ENCODE assay signal across 37 cellular contexts in the genomic region with DNA sequence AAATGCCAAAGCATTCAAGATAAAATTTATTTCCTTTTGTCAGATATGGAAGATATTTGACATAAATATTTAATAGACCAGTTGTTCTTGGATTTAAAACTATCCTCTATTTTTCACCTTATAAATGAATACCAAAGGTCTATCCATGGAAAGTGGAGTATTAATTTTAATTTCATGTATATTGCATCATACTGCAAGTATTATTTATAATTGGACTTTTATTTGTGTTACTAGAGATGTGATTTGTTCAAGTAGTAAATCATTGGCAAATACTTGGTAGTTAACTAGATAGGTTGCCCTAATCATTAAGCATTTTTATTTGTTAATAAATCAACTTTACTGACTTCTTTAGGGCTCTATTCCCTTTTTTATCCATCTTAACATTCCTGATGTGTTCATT.
DNase-seq lines count a peak whose midpoint lies in the region; ATAC-seq, FAIRE-seq and TF ChIP-seq lines count a peak whose summit lies in the region.
"Had no signal": no experiment of that assay in that cellular context is flagged by ENCODE, and none has a peak within 500 bp of the region (broad histone marks: within the 10 kb centered on the region; RNA-seq: fewer than 3 reads in every experiment).

No MANE protein-coding gene starts in this region.

- no peak for TF ChIP-seq POLR2A in IMR-90 (IDR thresholded peaks at IDR 0.05; ENCODE audit: low read depth, low read length)
- no peak for TF ChIP-seq POLR2A in H1 (IDR thresholded peaks at IDR 0.05; ENCODE audit: control extremely low read depth in 1 of 2, low read depth in 2 of 2, low read length in 2 of 2)

- no peaks in the 10 kb centered on the region for H3K23me2 ChIP-seq in H1 (ENCODE audit: low read depth, low read length)

- peaks cover 5% of the 10 kb centered on the region; the same call in 2 of the 3 replicates for H3K36me3 Mint-ChIP-seq in GM23338 (ENCODE audit: low read depth)
- H3K36me3 Mint-ChIP-seq in activated CD4-positive, alpha-beta T cell treated with anti-CD3 and anti-CD28 coated beads, Interleukin-2, amount 10 ng/mL, durations not matched to agents 24 days and 14 days (ENCODE audit: low read depth), result no peaks in the 10 kb centered on the region
- H3K36me3 Mint-ChIP-seq: CD14-positive monocyte; CD4-positive, alpha-beta memory T cell; CD4-positive, CD25-positive, alpha-beta regulatory T cell; CD8-positive, alpha-beta memory T cell; CD8-positive, alpha-beta T cell had no signal

- dilution Hi-C loops in IMR-90 (cut with HindIII; ENCODE audit: low sequenced_read_pairs, unreplicated experiment), result no loop called here

- H4K8ac ChIP-seq in IMR-90 (ENCODE audit: low read depth in 2 of 2, low read length in 2 of 2) (no peak overlapping the region), H1 (ENCODE audit: extremely low read depth, insufficient read depth, low read length) (no peak overlapping the region)

- H2BK20ac ChIP-seq in IMR-90 (ENCODE audit: low read depth, low read length) (no peak overlapping the region), H1 (ENCODE audit: low read length) (no peak overlapping the region)

- H3K4me2 ChIP-seq in GM23338, result no peak overlapping the region
- H3K4me2 ChIP-seq in IMR-90 (ENCODE audit: low read depth, low read length), result no peak overlapping the region
- H3K4me2 ChIP-seq in H1 (ENCODE audit: insufficient read depth in 1 of 2, low read depth in 2 of 2, low read length in 2 of 2), result no peak overlapping the region
- H3K4me2 ChIP-seq: A549; BLaER1; BLaER1 treated with 17β-estradiol and CSF1 and Interleukin-3, amounts not matched to agents 10 nM and 100 nM had no signal

- BruUV-seq in IMR-90 (replicated peaks; lab: Mats Ljungman, UMichigan), result no TSS peak

- no peak overlapping the region for H3K56ac ChIP-seq in IMR-90 (ENCODE audit: extremely low read depth, insufficient read depth, low read length)
- H3K56ac ChIP-seq in H1 (replicated peaks; ENCODE audit: insufficient read length, low read depth, low read length), result no peak overlapping the region

- H2BK120ac ChIP-seq in IMR-90 (ENCODE audit: low read depth, low read length) (no peak overlapping the region), H1 (replicated peaks; ENCODE audit: low read depth, low read length) (no peak overlapping the region)

- TF ChIP-seq EP300 in H1 (IDR thresholded peaks at IDR 0.05; ENCODE audit: borderline replicate concordance in 1 of 2, low read depth in 2 of 2, low read length in 2 of 2), result no peak

- FAIRE-seq in H1 (lab: Jason Lieb, UNC), result no peak
- peak; percentile 91 for FAIRE-seq in endometrium (lab: Jason Lieb, UNC)
- FAIRE-seq: A204.1, A549, D721Med had no signal

- H2AK5ac ChIP-seq in IMR-90 (ENCODE audit: low read depth, low read length) (no peak overlapping the region), H1 (ENCODE audit: low read depth, low read length) (no peak overlapping the region)

- H3K9ac ChIP-seq in IMR-90 (ENCODE audit: low read depth, low read length) (no peak overlapping the region), H1 (replicated peaks in 1 of 4; ENCODE audit: extremely low read depth in 1 of 4, low read depth in 3 of 4, low read length in 3 of 4) (no peak overlapping the region)
- H3K9ac ChIP-seq: BLaER1; BLaER1 treated with 17β-estradiol and CSF1 and Interleukin-3, amounts not matched to agents 10 nM and 100 nM had no signal

- H3K79me1 ChIP-seq in IMR-90 (ENCODE audit: low read depth in 1 of 2, low read length in 2 of 2) (no peaks in the 10 kb centered on the region), H1 (ENCODE audit: low read depth, low read length) (no peaks in the 10 kb centered on the region)

- no peak overlapping the region for H2AK9ac ChIP-seq in IMR-90 (replicated peaks; ENCODE audit: low read depth, low read length, poor library complexity)

- H2BK15ac ChIP-seq in IMR-90 (ENCODE audit: low read depth, low read length), result no peak overlapping the region
- H2BK15ac ChIP-seq in H1 (ENCODE audit: low read length), result no peak overlapping the region

- no peak overlapping the region for H3K4me3 Mint-ChIP-seq in GM23338
- H3K4me3 Mint-ChIP-seq in activated CD4-positive, alpha-beta T cell treated with anti-CD3 and anti-CD28 coated beads, Interleukin-2, amount 10 ng/mL, durations not matched to agents 24 days and 14 days, result no peak overlapping the region
- H3K4me3 Mint-ChIP-seq: B cell; CD14-positive monocyte; CD4-positive, alpha-beta memory T cell; CD4-positive, alpha-beta T cell; CD4-positive, CD25-positive, alpha-beta regulatory T cell; CD8-positive, alpha-beta memory T cell; CD8-positive, alpha-beta T cell had no signal

- no peak overlapping the region for H2AFZ ChIP-seq in GM23338
- no peak overlapping the region for H2AFZ ChIP-seq in IMR-90 (replicated peaks; ENCODE audit: low read length, poor library complexity)
- no peak overlapping the region for H2AFZ ChIP-seq in H1 (ENCODE audit: low read length)

- H3K9me3 Mint-ChIP-seq in GM23338, result peaks cover 4% of the 10 kb centered on the region; the same call in 1 of the 3 replicates
- H3K9me3 Mint-ChIP-seq in activated CD4-positive, alpha-beta T cell treated with anti-CD3 and anti-CD28 coated beads, Interleukin-2, amount 10 ng/mL, durations not matched to agents 24 days and 14 days, result no peaks in the 10 kb centered on the region

- DNase-seq in GM23338 (ENCODE audit: low spot score) (no peak), IMR-90 (no peak), H1 (ENCODE audit: low read depth in 1 of 2, low spot score in 2 of 2) (no peak), NCI-H2107 (lab: John Stamatoyannopoulos, UW) (no peak)
- DNase-seq in stimulated activated CD8-positive, alpha-beta memory T cell treated with anti-CD3 and anti-CD28 coated beads, Interleukin-4, amount 100 ng/mL, for 48 hours, result no peak
- DNase-seq in activated CD4-positive, alpha-beta T cell treated with anti-CD3 and anti-CD28 coated beads, Interleukin-2, amount 10 ng/mL, durations not matched to agents 24 days and 14 days, result no peak
- DNase-seq: 8988T; ACHN; AML-193; BE2C; C1 segment of cervical spinal cord; Caco-2; Calu3; CD4-positive, alpha-beta memory T cell; CD4-positive, alpha-beta T cell; CD4-positive, CD25-positive, alpha-beta regulatory T cell; CD8-positive, alpha-beta memory T cell; CD8-positive, alpha-beta T cell; COR-L47; DMS 273 treated with DMSO at 0.1 percent for 48 hours; DMS153; DMS53; DMS79; DMS79 treated with DMSO at 0.1 percent for 48 hours; DND-41; EL had no signal

- in situ Hi-C loops in IMR-90 (cut with MboI; ENCODE audit: low sequenced_read_pairs), result no loop called here

- no peak overlapping the region; the same call in 1 of the 2 replicates for H3K27ac ChIP-seq in GM23338 (ENCODE audit: low read depth)
- H3K27ac ChIP-seq in IMR-90 (ENCODE audit: insufficient read depth, low read length), result no peak overlapping the region
- H3K27ac ChIP-seq in H1 (ENCODE audit: low read depth, low read length), result no peak overlapping the region
- H3K27ac ChIP-seq: 22Rv1; A549; BLaER1; BLaER1 treated with 17β-estradiol and CSF1 and Interleukin-3, amounts not matched to agents 10 nM and 100 nM; C4-2B had no signal

- H3K4me1 ChIP-seq in GM23338 (ENCODE audit: insufficient read depth), result peaks cover 38% of the 10 kb centered on the region
- H3K4me1 ChIP-seq in IMR-90 (ENCODE audit: control insufficient read depth, insufficient read depth, low read length), result no peaks in the 10 kb centered on the region
- peaks cover 5 to 15% (median 11%) of the 10 kb centered on the region in 4 experiments; a peak in 6 of 7 replicates for H3K4me1 ChIP-seq in H1 (replicated peaks in 1 of 4; ENCODE audit: control insufficient read depth in 3 of 4, insufficient read depth in 4 of 4, low read length in 3 of 4)
- H3K4me1 ChIP-seq: A549; BE2C; BLaER1; BLaER1 treated with 17β-estradiol and CSF1 and Interleukin-3, amounts not matched to agents 10 nM and 100 nM; Caco-2 had no signal

- H3F3A ChIP-seq in GM23338 (replicated peaks; ENCODE audit: low read depth), result no peaks in the 10 kb centered on the region

- H4K91ac ChIP-seq in IMR-90 (ENCODE audit: insufficient read depth, low read depth, low read length), result no peak overlapping the region
- no peak overlapping the region for H4K91ac ChIP-seq in H1 (replicated peaks; ENCODE audit: insufficient read length, low read length)

- H3K27ac Mint-ChIP-seq in GM23338, result 0 out of 2 replicates have a peak overlapping the region, but pooled peaks have one; percentile 46
- H3K27ac Mint-ChIP-seq in activated CD4-positive, alpha-beta T cell treated with anti-CD3 and anti-CD28 coated beads, Interleukin-2, amount 10 ng/mL, durations not matched to agents 24 days and 14 days, result no peak overlapping the region
- H3K27ac Mint-ChIP-seq: B cell; CD14-positive monocyte; CD4-positive, alpha-beta memory T cell; CD4-positive, alpha-beta T cell; CD4-positive, CD25-positive, alpha-beta regulatory T cell; CD8-positive, alpha-beta memory T cell; CD8-positive, alpha-beta T cell had no signal

- peaks cover 34% of the 10 kb centered on the region for H3K4me1 Mint-ChIP-seq in GM23338
- H3K4me1 Mint-ChIP-seq in activated CD4-positive, alpha-beta T cell treated with anti-CD3 and anti-CD28 coated beads, Interleukin-2, amount 10 ng/mL, durations not matched to agents 24 days and 14 days, result no peaks in the 10 kb centered on the region
- H3K4me1 Mint-ChIP-seq: B cell; CD14-positive monocyte; CD4-positive, alpha-beta memory T cell; CD4-positive, CD25-positive, alpha-beta regulatory T cell; CD8-positive, alpha-beta memory T cell had no signal

- ATAC-seq in GM23338 (no peak), IMR-90 (ENCODE audit: low read depth) (no peak), HG03139 (IDR thresholded peaks at IDR 0.05; ENCODE audit: unreplicated experiment) (no peak)
- ATAC-seq: A549; CD8-positive, alpha-beta T cell had no signal

- no peak for TF ChIP-seq RAD21 in IMR-90 (IDR thresholded peaks at IDR 0.05; ENCODE audit: low read length)
- TF ChIP-seq RAD21 in H1 (IDR thresholded peaks at IDR 0.05 in 1 of 2, conservative IDR thresholded peaks at IDR 0.05 in 1 of 2; ENCODE audit: low read depth in 2 of 2, low read length in 2 of 2), result no peak

- peaks cover 3% of the 10 kb centered on the region; the same call in 1 of the 2 replicates for H3K9me3 ChIP-seq in IMR-90 (ENCODE audit: control insufficient read depth, insufficient read depth, low read length)
- H3K9me3 ChIP-seq in H1 (ENCODE audit: insufficient read depth in 2 of 2, low read depth in 1 of 2, low read length in 1 of 2), result no peaks in the 10 kb centered on the region
- H3K9me3 ChIP-seq: A549; BE2C; BLaER1; BLaER1 treated with 17β-estradiol and CSF1 and Interleukin-3, amounts not matched to agents 10 nM and 100 nM; Caco-2 had no signal

- H2BK5ac ChIP-seq in IMR-90 (ENCODE audit: low read depth, low read length, poor library complexity, severe bottlenecking), result no peak overlapping the region
- no peak overlapping the region for H2BK5ac ChIP-seq in H1 (ENCODE audit: low read depth, low read length)

- CTCF ChIA-PET in IMR-90 (lab: Yijun Ruan, JAX), result no interaction called here
- CTCF ChIA-PET in H1 (lab: Charles Lee; ENCODE audit: partially characterized antibody), result interaction anchor here (0.7 to 1.8 kb wide), 5 partner anchors 8 to 222 kb away, joined by 3 to 4 read pairs (median 3); no protein-coding TSS in a partner anchor

- no peaks in the 10 kb centered on the region for H3K9me1 ChIP-seq in IMR-90 (ENCODE audit: insufficient read depth, low read length)

- no peak overlapping the region for H4K5ac ChIP-seq in IMR-90 (ENCODE audit: low read depth, low read length)
- peak overlapping the region; percentile 68 for H4K5ac ChIP-seq in H1 (ENCODE audit: insufficient read length, low read depth, low read length)

- H3K4ac ChIP-seq in IMR-90 (ENCODE audit: low read depth, low read length), result no peak overlapping the region
- H3K4ac ChIP-seq in H1 (replicated peaks; ENCODE audit: insufficient read length, low read depth, low read length), result no peak overlapping the region

- H2BK12ac ChIP-seq in H1 (ENCODE audit: low read depth, low read length), result no peak overlapping the region

- no peak for TF ChIP-seq CTCF in GM23338 (conservative IDR thresholded peaks at IDR 0.05; ENCODE audit: low read depth in 2 of 2)
- TF ChIP-seq CTCF in IMR-90 (conservative IDR thresholded peaks at IDR 0.05; ENCODE audit: low read depth, low read length), result no peak
- TF ChIP-seq CTCF in H1 (IDR thresholded peaks at IDR 0.05; ENCODE audit: control extremely low read depth in 1 of 3, insufficient read depth in 1 of 3, low read depth in 1 of 3, low read length in 3 of 3), result no peak

- H3K36me3 ChIP-seq in GM23338 (ENCODE audit: insufficient read depth) (no peaks in the 10 kb centered on the region), IMR-90 (ENCODE audit: control insufficient read depth, insufficient read depth, low read length) (no peaks in the 10 kb centered on the region), H1 (ENCODE audit: control insufficient read depth in 2 of 4, insufficient read depth in 4 of 4, low read length in 3 of 4) (no peaks in the 10 kb centered on the region)
- H3K36me3 ChIP-seq: BE2C; BLaER1; BLaER1 treated with 17β-estradiol and CSF1 and Interleukin-3, amounts not matched to agents 10 nM and 100 nM had no signal

- POLR2A ChIA-PET in IMR-90 (lab: Charles Lee; ENCODE audit: unreplicated experiment), result no interaction called here
- POLR2A ChIA-PET in H1 (lab: Charles Lee; ENCODE audit: partially characterized antibody), result interaction anchor here (1.5 kb wide), 1 partner anchor 13 kb away, joined by 5 read pairs; no protein-coding TSS in a partner anchor

- no peaks in the 10 kb centered on the region for H3K79me2 ChIP-seq in GM23338 (replicated peaks; ENCODE audit: insufficient read depth)
- no peaks in the 10 kb centered on the region for H3K79me2 ChIP-seq in H1 (ENCODE audit: control insufficient read depth in 1 of 2, insufficient read depth in 2 of 2, low read length in 2 of 2)

- peaks cover 2% of the 10 kb centered on the region for H3K27me3 Mint-ChIP-seq in GM23338 (ENCODE audit: insufficient read depth, low read depth, poor library complexity)
- H3K27me3 Mint-ChIP-seq in activated CD4-positive, alpha-beta T cell treated with anti-CD3 and anti-CD28 coated beads, Interleukin-2, amount 10 ng/mL, durations not matched to agents 24 days and 14 days, result no peaks in the 10 kb centered on the region
- H3K27me3 Mint-ChIP-seq: B cell; CD4-positive, alpha-beta memory T cell; CD4-positive, alpha-beta T cell; CD4-positive, CD25-positive, alpha-beta regulatory T cell; CD8-positive, alpha-beta memory T cell had no signal

- H3K23ac ChIP-seq in IMR-90 (ENCODE audit: low read depth, low read length) (no peak overlapping the region), H1 (ENCODE audit: insufficient read length) (no peak overlapping the region)

- no peaks in the 10 kb centered on the region for H3K9me2 ChIP-seq in GM23338 (ENCODE audit: insufficient read depth)

- H3K18ac ChIP-seq in IMR-90 (ENCODE audit: low read depth, low read length), result no peak overlapping the region
- no peak overlapping the region; the same call in 1 of the 2 replicates for H3K18ac ChIP-seq in H1 (ENCODE audit: extremely low read depth, low read length)

- H3K27me3 ChIP-seq in GM23338 (ENCODE audit: insufficient read depth), result no peaks in the 10 kb centered on the region
- no peaks in the 10 kb centered on the region for H3K27me3 ChIP-seq in IMR-90 (ENCODE audit: control insufficient read depth, insufficient read depth, low read length)
- H3K27me3 ChIP-seq in H1 (replicated peaks in 1 of 4; ENCODE audit: control insufficient read depth in 3 of 4, extremely low read depth in 1 of 4, insufficient read depth in 3 of 4, low read length in 3 of 4), result no peaks in the 10 kb centered on the region
- H3K27me3 ChIP-seq: BE2C; BLaER1; BLaER1 treated with 17β-estradiol and CSF1 and Interleukin-3, amounts not matched to agents 10 nM and 100 nM had no signal

- H3K4me3 ChIP-seq in GM23338 (no peak overlapping the region), IMR-90 (ENCODE audit: insufficient read depth, low read depth, low read length) (no peak overlapping the region), H1 (ENCODE audit: extremely low read depth in 1 of 4, insufficient read depth in 2 of 4, low read depth in 3 of 4, low read length in 4 of 4) (no peak overlapping the region)
- H3K4me3 ChIP-seq: A549; BLaER1; BLaER1 treated with 17β-estradiol and CSF1 and Interleukin-3, amounts not matched to agents 10 nM and 100 nM had no signal

- H3K14ac ChIP-seq in IMR-90 (replicated peaks; ENCODE audit: low read depth, low read length) (no peak overlapping the region), H1 (ENCODE audit: insufficient read length) (no peak overlapping the region)

- intact Hi-C loops in IMR-90 (cut with micrococcal nuclease), result no loop called here
- intact Hi-C loops in activated CD4-positive, alpha-beta T cell treated with anti-CD3 and anti-CD28 coated beads, Interleukin-2, amount 10 ng/mL, durations not matched to agents 24 days and 14 days (cut with micrococcal nuclease), result no loop called here

- H4K20me1 ChIP-seq in GM23338 (replicated peaks; ENCODE audit: insufficient read depth), result no peaks in the 10 kb centered on the region
- no peaks in the 10 kb centered on the region for H4K20me1 ChIP-seq in IMR-90 (ENCODE audit: insufficient read depth, low read length)
- no peaks in the 10 kb centered on the region for H4K20me1 ChIP-seq in H1 (replicated peaks in 1 of 2; ENCODE audit: control insufficient read depth in 1 of 2, insufficient read depth in 2 of 2, low read length in 2 of 2)
- H4K20me1 ChIP-seq: BLaER1; BLaER1 treated with 17β-estradiol and CSF1 and Interleukin-3, amounts not matched to agents 10 nM and 100 nM had no signal
